Comparison of ENCODE assay signal across 8 cellular contexts in the genomic region with DNA sequence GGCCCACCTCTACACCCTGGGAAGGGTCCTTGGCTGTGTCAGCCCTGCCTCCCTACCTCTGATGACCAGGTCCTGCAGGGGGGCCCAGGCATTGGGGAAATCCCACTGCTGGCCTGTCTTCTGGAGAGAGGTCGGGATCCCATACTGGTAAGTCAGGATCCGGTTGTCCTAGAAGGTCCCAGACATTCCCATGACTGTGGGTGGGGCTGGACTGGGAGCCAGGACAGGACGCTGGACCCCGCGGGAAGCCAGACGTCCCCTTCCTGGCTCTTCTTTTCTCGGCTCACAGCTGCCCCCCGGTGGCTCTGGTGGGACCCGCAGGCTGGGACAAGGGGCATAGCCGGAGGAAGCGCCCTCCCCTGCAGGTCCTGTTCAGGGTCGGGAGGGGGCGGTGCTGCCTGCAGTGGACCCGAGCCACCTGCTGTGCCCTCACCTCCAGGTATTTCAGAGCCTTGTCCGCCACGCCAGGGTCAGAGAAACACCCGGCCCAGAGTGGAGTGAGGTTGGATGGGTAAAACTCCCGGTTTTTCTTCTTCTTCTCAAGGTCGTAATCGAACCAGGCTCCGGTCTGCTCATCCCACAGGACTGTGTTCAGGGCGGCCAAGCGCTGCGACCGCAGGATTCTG. TPM values are rescaled to one million over a fixed set of nuclear protein-coding genes. Genes with fewer than 3 reads are reported as not detected.
A peak's percentile ranks its signal among the peaks of the same experiment; 100 is the strongest.
DNase-seq lines count a peak whose midpoint lies in the region; ATAC-seq and TF ChIP-seq lines count a peak whose summit lies in the region.

No MANE protein-coding gene starts in this region.

- H3K4me3 ChIP-seq in adipocyte (ENCODE audit: low read length), result no peak overlapping the region
- peak overlapping the region in 1 of 12 donors; percentile 7 for H3K4me3 ChIP-seq in heart left ventricle
- H3K4me3 ChIP-seq in prostate gland, result no peak overlapping the region

- H3K9me3 ChIP-seq in adipocyte (ENCODE audit: control insufficient read depth, low read length) (no peaks in the 10 kb centered on the region), heart left ventricle (no peaks in the 10 kb centered on the region), prostate gland (no peaks in the 10 kb centered on the region)

- peak; percentile 73 to 84 (median 78) for ATAC-seq in heart left ventricle

- TF ChIP-seq CTCF in heart left ventricle (IDR thresholded peaks at IDR 0.05) (peak; percentile 95 to 100 (median 98)), prostate gland (IDR thresholded peaks at IDR 0.05) (peak; percentile 87 to 99 (median 94))

- H3K27me3 ChIP-seq in adipocyte (replicated peaks; ENCODE audit: control insufficient read depth, insufficient read depth, low read length), result no peaks in the 10 kb centered on the region
- H3K27me3 ChIP-seq in heart left ventricle, result no peaks in the 10 kb centered on the region
- H3K27me3 ChIP-seq in prostate gland (replicated peaks; ENCODE audit: insufficient read depth), result no peaks in the 10 kb centered on the region

- H3K27ac ChIP-seq in heart left ventricle (peak overlapping the region in 11 of 12 donors; percentile 1 to 70 (median 40)), prostate gland (peak overlapping the region; percentile 7 to 20)

- 11 to 17% (median 14%) methylated on average over 21 to 25 of the region's 25 CpGs for WGBS in heart left ventricle, 4 donors
- WGBS in prostate gland, result 14% methylated on average over 25 of the region's 25 CpGs

- peaks cover 42% of the 10 kb centered on the region for H3K36me3 ChIP-seq in adipocyte (ENCODE audit: control insufficient read depth, insufficient read depth, low read length, severe bottlenecking)
- H3K36me3 ChIP-seq in heart left ventricle, result peaks cover 0 to 43% (median 35%) of the 10 kb centered on the region in 9 donors
- H3K36me3 ChIP-seq in prostate gland, result no peaks in the 10 kb centered on the region

- peak; percentile 94 for DNase-seq in DMS53 (lab: John Stamatoyannopoulos, UW)
- DNase-seq in HCEC 1CT, result peak; percentile 65
- peak; percentile 53 for DNase-seq in NCI-H1436 treated with DMSO at 0.1 percent for 48 hours (lab: John Stamatoyannopoulos, UW)
- peak; percentile 82 for DNase-seq in T follicular helper cell (ENCODE audit: low read depth)
- peak; percentile 95 for DNase-seq in adipocyte (ENCODE audit: low read depth)
- peak; percentile 91 to 94 (median 93) for DNase-seq in heart left ventricle
- DNase-seq in prostate gland (ENCODE audit: low spot score), result peak; percentile 84
- peak; percentile 93 for DNase-seq in ureter (ENCODE audit: low spot score)

- H3K9ac ChIP-seq in adipocyte (ENCODE audit: low read length), result peak overlapping the region; percentile 42

- TF ChIP-seq POLR2A in heart left ventricle (IDR thresholded peaks at IDR 0.05), result no peak
- no peak for TF ChIP-seq POLR2A in prostate gland (IDR thresholded peaks at IDR 0.05)

- intact Hi-C loops in heart left ventricle (cut with DNase I) (loop anchor here (1.0 to 10.0 kb wide), 7 partner anchors 37 to 67 kb away; a partner anchor contains a TSS), prostate gland (cut with DNase I) (loop anchor here (5.0 kb wide), 2 partner anchors 52 to 67 kb away; a partner anchor contains a TSS)

- H3K4me1 ChIP-seq in adipocyte (ENCODE audit: control insufficient read depth, insufficient read depth, low read length) (peaks cover 8% of the 10 kb centered on the region), heart left ventricle (peaks cover 0 to 26% (median 14%) of the 10 kb centered on the region in 12 donors), prostate gland (replicated peaks) (no peaks in the 10 kb centered on the region)

RNA-seq across cellular contexts. Expression of a gene that starts 20.0 kb away (rescaled TPM):
- total RNA-seq in heart left ventricle (not detected), prostate gland (1 to 10 TPM in 1 of 2 donors, not detected in 1; 2.4 TPM), ureter (0.44 TPM)
- polyA plus RNA-seq in heart left ventricle, result 1 to 10 TPM in 1 of 2 donors, under 1 TPM in 1; 0.17 to 1.7 TPM

RNA-seq across cellular contexts. Expression of a gene that starts 52.0 kb away (rescaled TPM):
- total RNA-seq in heart left ventricle, result 100 to 1,000 TPM in 7 of 9 donors, 10 to 100 TPM in 2; 86.0 to 124 (median 113) TPM
- polyA plus RNA-seq in heart left ventricle, result 100 to 1,000 TPM; 104 to 129 TPM
- 100 to 1,000 TPM in 1 of 2 donors, 10 to 100 TPM in 1; 74.5 to 113 TPM for total RNA-seq in prostate gland
- total RNA-seq in ureter, result 93.1 TPM
